In the genomic region with DNA sequence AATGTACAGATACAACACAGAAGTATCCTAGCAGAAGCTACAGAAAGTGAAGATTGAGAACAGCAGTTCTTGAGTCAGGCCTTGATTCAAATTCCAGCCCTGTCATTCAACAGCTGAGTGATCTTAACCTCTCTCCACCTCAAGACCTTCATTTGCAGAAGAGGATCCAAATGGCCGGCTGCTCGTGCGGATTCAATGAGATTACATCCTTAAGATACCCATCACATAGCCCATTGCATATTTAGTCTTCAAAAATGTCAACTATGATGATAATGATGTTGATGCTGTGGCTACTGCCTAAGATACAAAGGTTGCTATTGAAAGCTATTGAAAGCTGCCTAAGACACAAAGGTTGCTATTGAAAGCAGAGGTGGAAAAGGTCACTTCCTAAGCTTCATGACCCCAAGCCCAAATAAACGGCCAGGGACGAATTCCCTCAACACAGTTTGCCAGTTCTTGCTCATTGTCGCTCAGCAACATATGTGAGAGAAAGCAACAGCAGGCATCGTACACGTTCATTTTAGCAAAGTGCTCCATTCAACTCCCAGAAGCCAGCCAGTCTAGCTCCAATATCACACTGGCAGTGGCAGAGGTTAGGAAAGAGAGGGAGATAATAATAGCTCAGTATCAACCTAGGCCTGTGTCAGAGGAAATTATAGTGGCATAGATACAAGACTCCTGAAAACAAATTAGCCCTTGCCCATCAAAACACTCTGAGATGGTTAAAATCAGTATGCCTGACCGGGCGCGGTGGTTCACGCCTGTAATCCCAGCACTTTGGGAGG, we compare ENCODE assay signal across 32 cellular contexts. TPM values are rescaled to one million over a fixed set of nuclear protein-coding genes. Genes with fewer than 3 reads are reported as not detected.
DNase-seq lines count a peak whose midpoint lies in the region; ATAC-seq, FAIRE-seq and TF ChIP-seq lines count a peak whose summit lies in the region.
"Had no signal": no experiment of that assay in that cellular context is flagged by ENCODE, and none has a peak within 500 bp of the region (broad histone marks: within the 10 kb centered on the region; RNA-seq: fewer than 3 reads in every experiment).

No MANE protein-coding gene starts in this region.

- no peaks in the 10 kb centered on the region for H3K36me3 Mint-ChIP-seq in activated T-cell treated with anti-CD3 and anti-CD28 coated beads, Interleukin-2, amount 50 U/mL, for 4 hours (ENCODE audit: insufficient read depth)
- H3K36me3 Mint-ChIP-seq: CD4-positive, CD25-positive, alpha-beta regulatory T cell; stimulated activated memory B cell treated with anti-CD40 and anti-IgM and Interleukin-4, amounts not matched to agents 10 μg/mL and 1 μg/mL and 100 μg/mL, for 72 hours had no signal

- no peaks in the 10 kb centered on the region for H3K9me3 Mint-ChIP-seq in activated T-cell treated with anti-CD3 and anti-CD28 coated beads, Interleukin-2, amount 50 U/mL, for 4 hours
- H3K9me3 Mint-ChIP-seq: activated CD4-positive, alpha-beta T cell treated with anti-CD3 and anti-CD28 coated beads, Interleukin-2, amount 10 ng/mL, durations not matched to agents 24 days and 14 days; activated naive CD8-positive, alpha-beta T cell treated with anti-CD3 and anti-CD28 coated beads, Interleukin-2, amount 10 ng/mL, durations not matched to agents 7 days and 5 days; activated T-cell treated with anti-CD3 and anti-CD28 coated beads, Interleukin-2, amount 50 U/mL, for 24 hours; CD4-positive, CD25-positive, alpha-beta regulatory T cell; nephron progenitor cell; stimulated activated memory B cell treated with anti-CD40 and anti-IgM and Interleukin-4, amounts not matched to agents 10 μg/mL and 1 μg/mL and 100 μg/mL, for 72 hours had no signal

- peaks cover 9% of the 10 kb centered on the region for H3K4me1 Mint-ChIP-seq in activated T-cell treated with anti-CD3 and anti-CD28 coated beads, Interleukin-2, amount 50 U/mL, for 4 hours (ENCODE audit: low read depth)

- H3K9me3 ChIP-seq in esophagus muscularis mucosa = no peaks in the 10 kb centered on the region
- no peaks in the 10 kb centered on the region for H3K9me3 ChIP-seq in right atrium auricular region
- H3K9me3 ChIP-seq: SJCRH30, upper lobe of right lung had no signal

- TF ChIP-seq EP300 in esophagus muscularis mucosa (IDR thresholded peaks at IDR 0.05) = no peak

- intact Hi-C loops in esophagus muscularis mucosa (cut with DNase I) = no loop called here

- H3K9ac ChIP-seq in rectal smooth muscle tissue (ENCODE audit: low read length) = no peak overlapping the region

- no peak overlapping the region for H3K4me3 ChIP-seq in esophagus muscularis mucosa
- no peak overlapping the region for H3K4me3 ChIP-seq in right atrium auricular region
- no peak overlapping the region for H3K4me3 ChIP-seq in rectal smooth muscle tissue (ENCODE audit: low read length)
- H3K4me3 ChIP-seq: hepatocyte, SJCRH30, upper lobe of right lung had no signal

- H3K4me1 ChIP-seq in esophagus muscularis mucosa (peaks cover 21 to 83% (median 56%) of the 10 kb centered on the region in 4 donors), right atrium auricular region (peaks cover 0 to 22% of the 10 kb centered on the region in 2 donors), rectal smooth muscle tissue (ENCODE audit: control insufficient read depth, insufficient read depth, low read length) (peaks cover 6% of the 10 kb centered on the region)
- H3K4me1 ChIP-seq: SJCRH30, upper lobe of right lung had no signal

- peak; percentile 9 for FAIRE-seq in HTR-8/SVneo (lab: Jason Lieb, UNC)
- FAIRE-seq: A204.1, astrocyte, D721Med had no signal

- H3K36me3 ChIP-seq in esophagus muscularis mucosa (peaks cover 0 to 14% (median 4%) of the 10 kb centered on the region in 4 donors), right atrium auricular region (no peaks in the 10 kb centered on the region), rectal smooth muscle tissue (ENCODE audit: control insufficient read depth, insufficient read depth, low read length) (no peaks in the 10 kb centered on the region)
- H3K36me3 ChIP-seq: SJCRH30, upper lobe of right lung had no signal

- H3K4me3 Mint-ChIP-seq in activated T-cell treated with anti-CD3 and anti-CD28 coated beads, Interleukin-2, amount 50 U/mL, for 4 hours = no peak overlapping the region
- H3K4me3 Mint-ChIP-seq: activated CD4-positive, alpha-beta T cell treated with anti-CD3 and anti-CD28 coated beads, Interleukin-2, amount 10 ng/mL, durations not matched to agents 24 days and 14 days; activated naive CD8-positive, alpha-beta T cell treated with anti-CD3 and anti-CD28 coated beads, Interleukin-2, amount 10 ng/mL, durations not matched to agents 7 days and 5 days; activated T-cell treated with anti-CD3 and anti-CD28 coated beads, Interleukin-2, amount 50 U/mL, for 24 hours; CD4-positive, CD25-positive, alpha-beta regulatory T cell; nephron progenitor cell; stimulated activated memory B cell treated with anti-CD40 and anti-IgM and Interleukin-4, amounts not matched to agents 10 μg/mL and 1 μg/mL and 100 μg/mL, for 72 hours had no signal

- H3K27me3 ChIP-seq in esophagus muscularis mucosa (no peaks in the 10 kb centered on the region), right atrium auricular region (no peaks in the 10 kb centered on the region), rectal smooth muscle tissue (ENCODE audit: control insufficient read depth, insufficient read depth, low read length) (no peaks in the 10 kb centered on the region)
- H3K27me3 ChIP-seq: hepatocyte, SJCRH30, upper lobe of right lung had no signal

- TF ChIP-seq CTCF in esophagus muscularis mucosa (IDR thresholded peaks at IDR 0.05) (no peak), right atrium auricular region (IDR thresholded peaks at IDR 0.05) (no peak)

- no peak for DNase-seq in HTR-8/SVneo (ENCODE audit: insufficient read length, low spot score)
- DNase-seq in esophagus muscularis mucosa (ENCODE audit: extremely low spot score) = no peak
- DNase-seq in right atrium auricular region (ENCODE audit: low spot score) = no peak
- no peak for DNase-seq in NOMO-1 (lab: John Stamatoyannopoulos, UW; ENCODE audit: unreplicated experiment in 2 of 2)
- no peak for DNase-seq in activated CD8-positive, alpha-beta memory T cell treated with anti-CD3 and anti-CD28 coated beads, Interleukin-2, amount 50 U/mL, for 48 hours
- no peak for DNase-seq in activated T-cell treated with anti-CD3 and anti-CD28 coated beads, Interleukin-2, amount 50 U/mL, for 4 hours
- DNase-seq: activated CD4-positive, alpha-beta T cell treated with anti-CD3 and anti-CD28 coated beads, Interleukin-2, amount 10 ng/mL, durations not matched to agents 24 days and 14 days; activated gamma-delta T cell; activated naive CD8-positive, alpha-beta T cell treated with anti-CD3 and anti-CD28 coated beads, Interleukin-2, amount 10 ng/mL, durations not matched to agents 7 days and 5 days; activated T-cell treated with anti-CD3 and anti-CD28 coated beads, Interleukin-2, amount 50 U/mL, for 24 hours; CD4-positive, CD25-positive, alpha-beta regulatory T cell; central memory CD4-positive, alpha-beta T cell; DND-41; GF-D8; Kasumi-1; mammary epithelial cell; NCI-H1417 treated with DMSO at 0.1 percent for 48 hours; NCI-H2029 treated with DMSO at 0.1 percent for 48 hours; NCI-H345; NCI-H748 treated with DMSO at 0.1 percent for 48 hours; nephron progenitor cell; SJCRH30; T1000; upper lobe of right lung had no signal

- no peak for ATAC-seq in HG02642 (IDR thresholded peaks at IDR 0.05; ENCODE audit: poor library complexity, unreplicated experiment)
- ATAC-seq in activated T-cell treated with anti-CD3 and anti-CD28 coated beads, Interleukin-2, amount 50 U/mL, for 4 hours = no peak
- ATAC-seq: HCT116; stimulated activated memory B cell treated with anti-CD40 and anti-IgM and Interleukin-4, amounts not matched to agents 10 μg/mL and 1 μg/mL and 100 μg/mL, for 72 hours; upper lobe of right lung had no signal

- TF ChIP-seq POLR2A in esophagus muscularis mucosa (IDR thresholded peaks at IDR 0.05; ENCODE audit: low read depth) = no peak

- peak overlapping the region; percentile 68 to 77 (median 74) for H3K27ac ChIP-seq in esophagus muscularis mucosa (replicated peaks in 1 of 4)
- H3K27ac ChIP-seq in right atrium auricular region = peak overlapping the region; percentile 53 to 69
- H3K27ac ChIP-seq in rectal smooth muscle tissue (ENCODE audit: low read depth, low read length) = peak overlapping the region; percentile 64
- H3K27ac ChIP-seq: hepatocyte, SJCRH30, upper lobe of right lung had no signal

- no peaks in the 10 kb centered on the region for H3K27me3 Mint-ChIP-seq in activated T-cell treated with anti-CD3 and anti-CD28 coated beads, Interleukin-2, amount 50 U/mL, for 4 hours (ENCODE audit: low read depth)
- H3K27me3 Mint-ChIP-seq: activated T-cell treated with anti-CD3 and anti-CD28 coated beads, Interleukin-2, amount 50 U/mL, for 24 hours; stimulated activated memory B cell treated with anti-CD40 and anti-IgM and Interleukin-4, amounts not matched to agents 10 μg/mL and 1 μg/mL and 100 μg/mL, for 72 hours had no signal

- WGBS in esophagus muscularis mucosa = 78% methylated on average over 11 of the region's 12 CpGs

RNA-seq across cellular contexts. Expression of gene MRPL35, which starts 36.1 kb away (rescaled TPM):
- total RNA-seq in esophagus muscularis mucosa (10 to 100 TPM; 28.0 to 37.8 (median 32.4) TPM), right atrium auricular region (10 to 100 TPM; 36.0 to 53.5 TPM)
- 10 to 100 TPM; 68.3 to 84.8 (median 71.1) TPM for total RNA-seq in activated T-cell treated with anti-CD3 and anti-CD28 coated beads, Interleukin-2, amount 50 U/mL, for 4 hours

RNA-seq across cellular contexts. Expression of gene IMMT, which starts 40.1 kb away (rescaled TPM):
- total RNA-seq in esophagus muscularis mucosa (10 to 100 TPM; 53.5 to 68.1 (median 66.6) TPM), right atrium auricular region (100 to 1,000 TPM; 104 to 177 TPM)
- total RNA-seq in activated T-cell treated with anti-CD3 and anti-CD28 coated beads, Interleukin-2, amount 50 U/mL, for 4 hours = 100 to 1,000 TPM; 135 to 166 (median 143) TPM
